In genomic region chr1:192516776-192517297, GRCh38 we compare ENCODE assay signal across 2 cellular contexts.
TF ChIP-seq lines count a peak whose summit lies in the region.

No MANE protein-coding gene starts in this region.

TF ChIP-seq in liver, 16 proteins besides CTCF, POLR2A, EP300 and RAD21 (continued from another document):
- TF ChIP-seq HNF4G (IDR thresholded peaks at IDR 0.05) (no peak), NR2F2 (IDR thresholded peaks at IDR 0.05) (no peak), YY1 (IDR thresholded peaks at IDR 0.05) (peak; percentile 17), ATF3 (IDR thresholded peaks at IDR 0.05) (no peak), FOXA1 (IDR thresholded peaks at IDR 0.05) (no peak), FOXA2 (IDR thresholded peaks at IDR 0.05) (no peak)

TF ChIP-seq in GM12878, 131 proteins besides CTCF, POLR2A, EP300 and RAD21 (continued from another document and continues in another):
- TF ChIP-seq IRF5 (IDR thresholded peaks at IDR 0.05; ENCODE audit: borderline replicate concordance) (peak; percentile 42; the same call in 1 of the 2 replicates), RFX5 (IDR thresholded peaks at IDR 0.05; ENCODE audit: low read depth, low read length) (no peak), KDM1A (IDR thresholded peaks at IDR 0.05; ENCODE audit: borderline replicate concordance) (no peak), SMAD1 (IDR thresholded peaks at IDR 0.05; ENCODE audit: low read depth, partially characterized antibody) (peak; percentile 94), CBX3 (IDR thresholded peaks at IDR 0.05; ENCODE audit: borderline replicate concordance, low read depth) (no peak), SPI1 (IDR thresholded peaks at IDR 0.05; ENCODE audit: borderline replicate concordance, insufficient read depth, low read depth, low read length) (no peak), E2F4 (IDR thresholded peaks at IDR 0.05; ENCODE audit: low read depth, low read length) (no peak), ZNF384 (IDR thresholded peaks at IDR 0.05; ENCODE audit: borderline replicate concordance, low read depth, low read length) (peak; percentile 99), FOS (IDR thresholded peaks at IDR 0.05; ENCODE audit: borderline replicate concordance, extremely low read depth, insufficient read length) (no peak), PAX8 (IDR thresholded peaks at IDR 0.05) (peak; percentile 92), POLR2AphosphoS5 (IDR thresholded peaks at IDR 0.05; ENCODE audit: low read length) (peak; percentile 54; the same call in 1 of the 2 replicates), TCF7 (IDR thresholded peaks at IDR 0.05; ENCODE audit: borderline replicate concordance) (peak; percentile 40; the same call in 1 of the 2 replicates), ETV6 (conservative IDR thresholded peaks at IDR 0.05 in 1 of 2, IDR thresholded peaks at IDR 0.05 in 1 of 2; ENCODE audit: borderline replicate concordance in 1 of 2, low read depth in 1 of 2) (peak in 1 of 2 experiments; percentile 98; a peak in 2 of 4 replicates), USF2 (IDR thresholded peaks at IDR 0.05; ENCODE audit: borderline replicate concordance, low read depth, low read length) (no peak; the same call in 1 of the 2 replicates), NR2C1 (IDR thresholded peaks at IDR 0.05) (peak; percentile 21; the same call in 1 of the 2 replicates), DPF2 (IDR thresholded peaks at IDR 0.05) (peak; percentile 94), CBFB (IDR thresholded peaks at IDR 0.05; ENCODE audit: low read depth) (peak; percentile 97), SIX5 (IDR thresholded peaks at IDR 0.05; ENCODE audit: low read depth, low read length, severe bottlenecking) (no peak), GATAD2B (conservative IDR thresholded peaks at IDR 0.05; ENCODE audit: low read depth) (peak; percentile 88), ATF2 (IDR thresholded peaks at IDR 0.05; ENCODE audit: low read length) (peak; percentile 99), EED (IDR thresholded peaks at IDR 0.05; ENCODE audit: low read depth) (peak; percentile 99), TARDBP (IDR thresholded peaks at IDR 0.05; ENCODE audit: borderline replicate concordance) (no peak), SREBF2 (IDR thresholded peaks at IDR 0.05; ENCODE audit: low read length) (no peak), STAT3 (IDR thresholded peaks at IDR 0.05; ENCODE audit: low read depth, low read length) (peak; percentile 96; the same call in 1 of the 2 replicates), NRF1 (conservative IDR thresholded peaks at IDR 0.05; ENCODE audit: low read depth, low read length) (no peak), HDGF (IDR thresholded peaks at IDR 0.05) (0 out of 2 replicates have a peak, but pooled peaks have one; percentile 18), ZNF217 (IDR thresholded peaks at IDR 0.05) (peak; percentile 69; the same call in 1 of the 2 replicates), HDAC6 (IDR thresholded peaks at IDR 0.05; ENCODE audit: unreplicated experiment) (no peak), CREM (IDR thresholded peaks at IDR 0.05; ENCODE audit: low read depth) (peak; percentile 92), ELK1 (IDR thresholded peaks at IDR 0.05; ENCODE audit: low read depth, low read length) (peak; percentile 61; the same call in 1 of the 2 replicates), ZBTB11 (CRISPR knock-in tag; IDR thresholded peaks at IDR 0.05) (no peak), SMC3 (IDR thresholded peaks at IDR 0.05; ENCODE audit: borderline replicate concordance, low read length) (peak; percentile 26; the same call in 1 of the 2 replicates), ZNF622 (IDR thresholded peaks at IDR 0.05) (no peak), YBX1 (IDR thresholded peaks at IDR 0.05) (no peak), YY1 (IDR thresholded peaks at IDR 0.05; ENCODE audit: low read depth, low read length) (peak; percentile 79), GABPA (IDR thresholded peaks at IDR 0.05; ENCODE audit: low read depth) (peak; percentile 61), RUNX3 (IDR thresholded peaks at IDR 0.05; ENCODE audit: low read length) (peak; percentile 100), MYC (IDR thresholded peaks at IDR 0.05; ENCODE audit: insufficient read depth, insufficient read length, insufficient replicate concordance, low read length, severe bottlenecking) (no peak), BACH1 (IDR thresholded peaks at IDR 0.05; ENCODE audit: borderline replicate concordance) (peak; percentile 92), SRF (IDR thresholded peaks at IDR 0.05; ENCODE audit: low read depth in 2 of 2, low read length in 2 of 2) (peak in 1 of 2 experiments; percentile 44; a peak in 1 of 4 replicates), KLF5 (IDR thresholded peaks at IDR 0.05; ENCODE audit: partially characterized antibody) (peak; percentile 96), NR2F1 (conservative IDR thresholded peaks at IDR 0.05) (peak; percentile 85), HSF1 (IDR thresholded peaks at IDR 0.05; ENCODE audit: low read depth, low read length) (no peak), IKZF2 (IDR thresholded peaks at IDR 0.05) (peak; percentile 98 to 99), CEBPB (IDR thresholded peaks at IDR 0.05; ENCODE audit: borderline replicate concordance in 1 of 2, low read depth in 2 of 2, low read length in 2 of 2) (peak; percentile 65 to 99), CEBPZ (IDR thresholded peaks at IDR 0.05; ENCODE audit: low read depth, low read length) (0 out of 2 replicates have a peak, but pooled peaks have one; percentile 4), ZBED1 (IDR thresholded peaks at IDR 0.05; ENCODE audit: borderline replicate concordance) (peak; percentile 98), MYB (IDR thresholded peaks at IDR 0.05; ENCODE audit: borderline replicate concordance, low read depth, low read length) (peak; percentile 65), MEF2B (IDR thresholded peaks at IDR 0.05; ENCODE audit: partially characterized antibody, poor library complexity, severe bottlenecking) (peak; percentile 90), SIN3A (IDR thresholded peaks at IDR 0.05; ENCODE audit: low read depth, low read length) (no peak), BHLHE40 (IDR thresholded peaks at IDR 0.05; ENCODE audit: borderline replicate concordance in 1 of 2, low read depth in 2 of 2, low read length in 1 of 2) (peak; percentile 93 to 94), PAX5 (IDR thresholded peaks at IDR 0.05; ENCODE audit: borderline replicate concordance, low read depth, low read length) (peak; percentile 99), NFIC (IDR thresholded peaks at IDR 0.05; ENCODE audit: low read depth, low read length) (peak; percentile 99)
